1 cellular context compared by ENCODE assay signal in genomic region chr18:5237083-5237722, GRCh38.
TF ChIP-seq lines count a peak whose summit lies in the region.

No MANE protein-coding gene starts in this region.

TF ChIP-seq in GM12878, 131 proteins besides CTCF, POLR2A, EP300 and RAD21 (continued from another document):
- TF ChIP-seq ZBTB4 (CRISPR knock-in tag; IDR thresholded peaks at IDR 0.05) (no peak), PRDM15 (CRISPR knock-in tag; IDR thresholded peaks at IDR 0.05) (no peak), PBX3 (IDR thresholded peaks at IDR 0.05; ENCODE audit: insufficient replicate concordance, low read depth, low read length) (no peak)
